In the genomic region with DNA sequence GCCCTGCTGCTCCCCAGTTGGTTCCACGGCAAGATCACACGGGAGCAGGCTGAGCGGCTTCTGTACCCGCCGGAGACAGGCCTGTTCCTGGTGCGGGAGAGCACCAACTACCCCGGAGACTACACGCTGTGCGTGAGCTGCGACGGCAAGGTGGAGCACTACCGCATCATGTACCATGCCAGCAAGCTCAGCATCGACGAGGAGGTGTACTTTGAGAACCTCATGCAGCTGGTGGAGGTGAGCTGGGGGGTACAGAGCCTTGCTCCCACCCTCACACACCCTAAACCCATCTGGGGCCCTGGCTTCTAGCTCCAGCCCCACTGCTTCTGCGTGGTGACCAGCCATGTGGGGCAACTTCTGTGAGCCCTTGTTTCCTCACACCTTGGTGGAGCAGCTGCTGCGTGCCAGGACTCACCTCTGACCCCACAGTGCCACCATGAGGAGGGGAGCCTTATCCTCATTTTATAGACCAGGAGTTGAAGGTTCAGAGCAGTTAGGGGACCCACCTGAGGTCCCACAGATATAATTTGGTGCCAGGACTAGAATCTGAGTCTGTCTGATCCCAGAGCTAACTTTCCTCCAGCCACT, we compare ENCODE assay signal across 10 cellular contexts. TPM values are rescaled to one million over a fixed set of nuclear protein-coding genes. Genes with fewer than 3 reads are reported as not detected.
DNase-seq lines count a peak whose midpoint lies in the region; FAIRE-seq and TF ChIP-seq lines count a peak whose summit lies in the region.
"Had no signal": no experiment of that assay in that cellular context is flagged by ENCODE, and none has a peak within 500 bp of the region (broad histone marks: within the 10 kb centered on the region; RNA-seq: fewer than 3 reads in every experiment).

No MANE protein-coding gene starts in this region.

- H3K27ac ChIP-seq in HEK293 (ENCODE audit: extremely low read depth, low read depth, low read length) = peak overlapping the region; percentile 20; the same call in 1 of the 2 replicates
- no peak overlapping the region for H3K27ac ChIP-seq in neural progenitor cell

- no peak overlapping the region for H3K4me3 ChIP-seq in GM12865 (ENCODE audit: low read depth, low read length)
- H3K4me3 ChIP-seq in HEK293 (ENCODE audit: low read depth, low read length) = no peak overlapping the region
- H3K4me3 ChIP-seq in neural progenitor cell = no peak overlapping the region

- H4K20me1 ChIP-seq in neural progenitor cell (ENCODE audit: low read depth) = peaks cover 60% of the 10 kb centered on the region

- CTCF ChIA-PET in HEK293 (lab: Yijun Ruan, JAX) = interaction anchor here (0.5 to 25.7 kb wide), 30 partner anchors 8 to 956 kb away, joined by 3 to 649 read pairs (median 4); a partner anchor contains a TSS

- H3K9me3 ChIP-seq in HEK293 (ENCODE audit: control insufficient read depth, insufficient read depth, low read depth, low read length) (no peaks in the 10 kb centered on the region), neural progenitor cell (ENCODE audit: low read depth) (no peaks in the 10 kb centered on the region)

- POLR2A ChIA-PET in HEK293 (lab: Yijun Ruan, JAX) = interaction anchor here (1.0 kb wide), 1 partner anchor 11 kb away, joined by 3 read pairs; no protein-coding TSS in a partner anchor

- H2AFZ ChIP-seq in neural progenitor cell (replicated peaks) = no peak overlapping the region

- peaks cover 2% of the 10 kb centered on the region for H3K27me3 Mint-ChIP-seq in neural progenitor cell (ENCODE audit: insufficient read depth, low read depth)

- H3K27me3 ChIP-seq in neural progenitor cell = no peaks in the 10 kb centered on the region

- no peaks in the 10 kb centered on the region for H3F3A ChIP-seq in neural progenitor cell (ENCODE audit: low read depth)

- peak; percentile 52 for DNase-seq in GM12865 (ENCODE audit: low read depth)
- peak; percentile 51 to 57 for DNase-seq in activated T-cell treated with anti-CD3 and anti-CD28 coated beads, Interleukin-2, amount 50 U/mL, for 48 hours
- no peak for DNase-seq in neural progenitor cell (ENCODE audit: low spot score)
- DNase-seq in amygdala (lab: John Stamatoyannopoulos, UW) = no peak
- no peak for DNase-seq in SKM-1 (lab: John Stamatoyannopoulos, UW; ENCODE audit: unreplicated experiment)
- no peak for DNase-seq in NCI-H187 treated with DMSO at 0.1 percent for 48 hours (lab: John Stamatoyannopoulos, UW)
- DNase-seq in GM19239 (ENCODE audit: insufficient read length, low spot score) = no peak

- H3K9me3 Mint-ChIP-seq in neural progenitor cell = no peaks in the 10 kb centered on the region

- TF ChIP-seq CTCF in GM12865 (IDR thresholded peaks at IDR 0.05; ENCODE audit: insufficient read depth, low read depth, low read length, missing control alignments) (no peak), HEK293 (tag by site-specific recombination; IDR thresholded peaks at IDR 0.05) (no peak), neural progenitor cell (IDR thresholded peaks at IDR 0.05) (no peak)

- H3K36me3 ChIP-seq in HEK293 (ENCODE audit: control insufficient read depth in 2 of 2, insufficient read depth in 1 of 2, low read length in 2 of 2) = peaks cover 20 to 72% of the 10 kb centered on the region in 2 experiments; a peak in 2 of 3 replicates
- H3K36me3 ChIP-seq in neural progenitor cell = no peaks in the 10 kb centered on the region

- no peak overlapping the region for H3K4me2 ChIP-seq in neural progenitor cell

- H3K4me3 Mint-ChIP-seq in neural progenitor cell = no peak overlapping the region

- no peaks in the 10 kb centered on the region for H3K79me2 ChIP-seq in neural progenitor cell (ENCODE audit: low read depth)

- peaks cover 9% of the 10 kb centered on the region for H3K36me3 Mint-ChIP-seq in neural progenitor cell

- FAIRE-seq in GM19239 (lab: Jason Lieb, UNC) = no peak

- H3K4me1 ChIP-seq in HEK293 (ENCODE audit: control insufficient read depth, insufficient read depth, low read length) = no peaks in the 10 kb centered on the region
- H3K4me1 ChIP-seq in neural progenitor cell = no peaks in the 10 kb centered on the region

- H3K27ac Mint-ChIP-seq in neural progenitor cell = peak overlapping the region; percentile 85

- no peak overlapping the region for H3K9ac ChIP-seq in neural progenitor cell

- H3K4me1 Mint-ChIP-seq in neural progenitor cell = no peaks in the 10 kb centered on the region

TF ChIP-seq in HEK293, 187 proteins besides CTCF, POLR2A, EP300 and RAD21:
- TF ChIP-seq ZNF747 (tag by site-specific recombination; IDR thresholded peaks at IDR 0.05) = no peak

RNA-seq across cellular contexts. Expression of a gene that starts 13.3 kb away (rescaled TPM):
- total RNA-seq in neural progenitor cell (ENCODE audit: low replicate concordance) = not detected in 2 replicates
- total RNA-seq: posterior vena cava, subcutaneous adipose tissue had no signal

RNA-seq across cellular contexts. Expression of a gene that starts 17.5 kb away (rescaled TPM):
- 18.3 and 25.4 TPM in 2 replicates for total RNA-seq in neural progenitor cell (ENCODE audit: low replicate concordance)

RNA-seq across cellular contexts. Expression of a gene that starts 27.1 kb away (rescaled TPM):
- not detected in 2 replicates for total RNA-seq in neural progenitor cell (ENCODE audit: low replicate concordance)
- total RNA-seq: posterior vena cava, subcutaneous adipose tissue had no signal

RNA-seq across cellular contexts. Expression of a gene that starts 43.6 kb away (rescaled TPM):
- total RNA-seq in neural progenitor cell (ENCODE audit: low replicate concordance) = 22.7 and 37.4 TPM in 2 replicates

RNA-seq across cellular contexts. Expression of a gene that starts 50.7 kb away (rescaled TPM):
- not detected in 2 replicates for total RNA-seq in neural progenitor cell (ENCODE audit: low replicate concordance)
- total RNA-seq: posterior vena cava, subcutaneous adipose tissue had no signal

Comparison
In these comparisons a context has a peak if more than half of its experiments do, and no peak if none do; other contexts are left out.
1. DNase-seq: peak in GM12865 (single experiment) and activated T-cell treated with anti-CD3 and anti-CD28 coated beads, Interleukin-2, amount 50 U/mL, for 48 hours (2 of 2); none in neural progenitor cell (single experiment), amygdala (0 of 56), SKM-1 (single experiment), NCI-H187 treated with DMSO at 0.1 percent for 48 hours (single experiment) and GM19239 (single experiment).